In genomic region chr6:116557863-116558262, GRCh38 we compare ENCODE assay signal across 1 cellular context.
A peak's percentile ranks its signal among the peaks of the same experiment; 100 is the strongest.
TF ChIP-seq lines count a peak whose summit lies in the region.

No MANE protein-coding gene starts in this region.

TF ChIP-seq in HEK293, 187 proteins besides CTCF, POLR2A, EP300 and RAD21 (continued from another document):
- TF ChIP-seq ZBTB49 (tag by site-specific recombination; IDR thresholded peaks at IDR 0.05; ENCODE audit: low read depth), result no peak
- no peak for TF ChIP-seq ZNF146 (tag by site-specific recombination; IDR thresholded peaks at IDR 0.05)
- peak; percentile 84 for TF ChIP-seq ZNF529 (tag by site-specific recombination; IDR thresholded peaks at IDR 0.05; ENCODE audit: insufficient replicate concordance)
- TF ChIP-seq ZNF335 (tag by site-specific recombination; conservative IDR thresholded peaks at IDR 0.05), result no peak
- peak; percentile 70 for TF ChIP-seq ZBTB44 (tag by site-specific recombination; IDR thresholded peaks at IDR 0.05)
- TF ChIP-seq PATZ1 (tag by site-specific recombination; IDR thresholded peaks at IDR 0.05), result no peak
- TF ChIP-seq ZBTB17 (tag by site-specific recombination; IDR thresholded peaks at IDR 0.05), result peak; percentile 86
